In the genomic region with DNA sequence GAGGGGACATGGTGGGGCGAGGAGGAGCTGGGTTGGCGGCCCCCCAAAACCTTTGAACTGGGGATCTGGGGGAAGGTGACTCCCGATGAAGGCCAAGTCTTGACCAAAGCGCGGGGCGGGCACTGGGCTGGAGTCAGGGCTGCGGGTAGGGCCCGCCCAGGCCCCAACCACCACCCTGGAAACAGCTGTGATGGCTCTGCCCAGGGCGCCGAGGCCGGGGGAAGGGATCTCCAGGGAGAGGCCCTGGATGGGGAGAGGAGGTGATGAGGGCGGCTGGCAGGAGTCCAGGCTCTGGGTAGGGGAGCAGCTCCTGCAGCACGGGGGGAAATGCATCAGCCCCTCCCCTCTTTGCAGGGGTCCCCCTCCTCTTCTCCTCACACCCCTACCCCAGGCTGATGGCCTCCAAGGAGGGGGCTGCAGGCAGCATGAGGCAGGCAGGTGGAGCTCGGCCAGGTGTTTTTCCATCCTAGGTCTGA, we compare ENCODE assay signal across 1 cellular context.
TF ChIP-seq lines count a peak whose summit lies in the region.

No MANE protein-coding gene starts in this region.

TF ChIP-seq in HEK293, 187 proteins besides CTCF, POLR2A, EP300 and RAD21 (continued from another document):
- TF ChIP-seq ZNF112 (tag by site-specific recombination; IDR thresholded peaks at IDR 0.05) (no peak), ZNF792 (tag by site-specific recombination; IDR thresholded peaks at IDR 0.05) (no peak), ZNF274 (IDR thresholded peaks at IDR 0.05; ENCODE audit: low read length) (no peak), ZNF274 (tag by site-specific recombination; IDR thresholded peaks at IDR 0.05; ENCODE audit: borderline replicate concordance) (no peak), ZBTB48 (tag by site-specific recombination; IDR thresholded peaks at IDR 0.05) (no peak), ZNF660 (tag by site-specific recombination; IDR thresholded peaks at IDR 0.05) (no peak), ZXDB (tag by site-specific recombination; IDR thresholded peaks at IDR 0.05) (no peak), ZNF433 (tag by site-specific recombination; IDR thresholded peaks at IDR 0.05; ENCODE audit: low read depth) (no peak), ZIC2 (tag by site-specific recombination; IDR thresholded peaks at IDR 0.05) (peak; percentile 64), ZNF169 (tag by site-specific recombination; IDR thresholded peaks at IDR 0.05) (no peak), ZNF626 (tag by site-specific recombination; IDR thresholded peaks at IDR 0.05) (no peak), ZNF610 (tag by site-specific recombination; IDR thresholded peaks at IDR 0.05; ENCODE audit: borderline replicate concordance) (no peak), KLF1 (tag by site-specific recombination; IDR thresholded peaks at IDR 0.05) (0 out of 2 replicates have a peak, but pooled peaks have one; percentile 37), ZNF768 (tag by site-specific recombination; IDR thresholded peaks at IDR 0.05) (no peak), MZF1 (tag by site-specific recombination; IDR thresholded peaks at IDR 0.05; ENCODE audit: borderline replicate concordance) (no peak), SCRT2 (tag by site-specific recombination; IDR thresholded peaks at IDR 0.05) (no peak), ZNF473 (tag by site-specific recombination; IDR thresholded peaks at IDR 0.05) (no peak), ZNF184 (tag by site-specific recombination; IDR thresholded peaks at IDR 0.05) (no peak), ZNF600 (tag by site-specific recombination; IDR thresholded peaks at IDR 0.05) (0 out of 2 replicates have a peak, but pooled peaks have one; percentile 12), SP7 (tag by site-specific recombination; IDR thresholded peaks at IDR 0.05) (0 out of 2 replicates have a peak, but pooled peaks have one; percentile 12), ZNF266 (tag by site-specific recombination; IDR thresholded peaks at IDR 0.05; ENCODE audit: low read depth) (no peak), ZNF785 (tag by site-specific recombination; IDR thresholded peaks at IDR 0.05) (no peak), ZBTB20 (tag by site-specific recombination; IDR thresholded peaks at IDR 0.05) (peak; percentile 26; the same call in 1 of the 2 replicates), ZNF341 (tag by site-specific recombination; IDR thresholded peaks at IDR 0.05; ENCODE audit: low read depth) (no peak)
- TF ChIP-seq, protein P1, sequence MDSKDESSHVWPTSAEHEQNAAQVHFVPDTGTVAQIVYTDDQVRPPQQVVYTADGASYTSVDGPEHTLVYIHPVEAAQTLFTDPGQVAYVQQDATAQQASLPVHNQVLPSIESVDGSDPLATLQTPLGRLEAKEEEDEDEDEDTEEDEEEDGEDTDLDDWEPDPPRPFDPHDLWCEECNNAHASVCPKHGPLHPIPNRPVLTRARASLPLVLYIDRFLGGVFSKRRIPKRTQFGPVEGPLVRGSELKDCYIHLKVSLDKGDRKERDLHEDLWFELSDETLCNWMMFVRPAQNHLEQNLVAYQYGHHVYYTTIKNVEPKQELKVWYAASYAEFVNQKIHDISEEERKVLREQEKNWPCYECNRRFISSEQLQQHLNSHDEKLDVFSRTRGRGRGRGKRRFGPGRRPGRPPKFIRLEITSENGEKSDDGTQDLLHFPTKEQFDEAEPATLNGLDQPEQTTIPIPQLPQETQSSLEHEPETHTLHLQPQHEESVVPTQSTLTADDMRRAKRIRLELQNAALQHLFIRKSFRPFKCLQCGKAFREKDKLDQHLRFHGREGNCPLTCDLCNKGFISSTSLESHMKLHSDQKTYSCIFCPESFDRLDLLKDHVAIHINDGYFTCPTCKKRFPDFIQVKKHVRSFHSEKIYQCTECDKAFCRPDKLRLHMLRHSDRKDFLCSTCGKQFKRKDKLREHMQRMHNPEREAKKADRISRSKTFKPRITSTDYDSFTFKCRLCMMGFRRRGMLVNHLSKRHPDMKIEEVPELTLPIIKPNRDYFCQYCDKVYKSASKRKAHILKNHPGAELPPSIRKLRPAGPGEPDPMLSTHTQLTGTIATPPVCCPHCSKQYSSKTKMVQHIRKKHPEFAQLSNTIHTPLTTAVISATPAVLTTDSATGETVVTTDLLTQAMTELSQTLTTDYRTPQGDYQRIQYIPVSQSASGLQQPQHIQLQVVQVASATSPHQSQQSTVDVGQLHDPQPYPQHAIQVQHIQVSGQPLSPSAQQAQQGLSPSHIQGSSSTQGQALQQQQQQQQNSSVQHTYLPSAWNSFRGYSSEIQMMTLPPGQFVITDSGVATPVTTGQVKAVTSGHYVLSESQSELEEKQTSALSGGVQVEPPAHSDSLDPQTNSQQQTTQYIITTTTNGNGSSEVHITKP (tag by site-specific recombination; IDR thresholded peaks at IDR 0.05) = peak; percentile 78
- TF ChIP-seq, protein P2, sequence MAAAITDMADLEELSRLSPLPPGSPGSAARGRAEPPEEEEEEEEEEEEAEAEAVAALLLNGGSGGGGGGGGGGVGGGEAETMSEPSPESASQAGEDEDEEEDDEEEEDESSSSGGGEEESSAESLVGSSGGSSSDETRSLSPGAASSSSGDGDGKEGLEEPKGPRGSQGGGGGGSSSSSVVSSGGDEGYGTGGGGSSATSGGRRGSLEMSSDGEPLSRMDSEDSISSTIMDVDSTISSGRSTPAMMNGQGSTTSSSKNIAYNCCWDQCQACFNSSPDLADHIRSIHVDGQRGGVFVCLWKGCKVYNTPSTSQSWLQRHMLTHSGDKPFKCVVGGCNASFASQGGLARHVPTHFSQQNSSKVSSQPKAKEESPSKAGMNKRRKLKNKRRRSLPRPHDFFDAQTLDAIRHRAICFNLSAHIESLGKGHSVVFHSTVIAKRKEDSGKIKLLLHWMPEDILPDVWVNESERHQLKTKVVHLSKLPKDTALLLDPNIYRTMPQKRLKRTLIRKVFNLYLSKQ (tag by site-specific recombination; IDR thresholded peaks at IDR 0.05; ENCODE audit: borderline replicate concordance) = no peak
- TF ChIP-seq, protein P3, sequence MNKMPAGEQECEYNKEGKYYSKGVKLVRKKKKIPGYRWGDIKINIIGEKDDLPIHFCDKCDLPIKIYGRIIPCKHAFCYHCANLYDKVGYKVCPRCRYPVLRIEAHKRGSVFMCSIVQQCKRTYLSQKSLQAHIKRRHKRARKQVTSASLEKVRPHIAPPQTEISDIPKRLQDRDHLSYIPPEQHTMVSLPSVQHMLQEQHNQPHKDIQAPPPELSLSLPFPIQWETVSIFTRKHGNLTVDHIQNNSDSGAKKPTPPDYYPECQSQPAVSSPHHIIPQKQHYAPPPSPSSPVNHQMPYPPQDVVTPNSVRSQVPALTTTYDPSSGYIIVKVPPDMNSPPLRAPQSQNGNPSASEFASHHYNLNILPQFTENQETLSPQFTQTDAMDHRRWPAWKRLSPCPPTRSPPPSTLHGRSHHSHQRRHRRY (tag by site-specific recombination; IDR thresholded peaks at IDR 0.05) = no peak
- TF ChIP-seq, protein P4, sequence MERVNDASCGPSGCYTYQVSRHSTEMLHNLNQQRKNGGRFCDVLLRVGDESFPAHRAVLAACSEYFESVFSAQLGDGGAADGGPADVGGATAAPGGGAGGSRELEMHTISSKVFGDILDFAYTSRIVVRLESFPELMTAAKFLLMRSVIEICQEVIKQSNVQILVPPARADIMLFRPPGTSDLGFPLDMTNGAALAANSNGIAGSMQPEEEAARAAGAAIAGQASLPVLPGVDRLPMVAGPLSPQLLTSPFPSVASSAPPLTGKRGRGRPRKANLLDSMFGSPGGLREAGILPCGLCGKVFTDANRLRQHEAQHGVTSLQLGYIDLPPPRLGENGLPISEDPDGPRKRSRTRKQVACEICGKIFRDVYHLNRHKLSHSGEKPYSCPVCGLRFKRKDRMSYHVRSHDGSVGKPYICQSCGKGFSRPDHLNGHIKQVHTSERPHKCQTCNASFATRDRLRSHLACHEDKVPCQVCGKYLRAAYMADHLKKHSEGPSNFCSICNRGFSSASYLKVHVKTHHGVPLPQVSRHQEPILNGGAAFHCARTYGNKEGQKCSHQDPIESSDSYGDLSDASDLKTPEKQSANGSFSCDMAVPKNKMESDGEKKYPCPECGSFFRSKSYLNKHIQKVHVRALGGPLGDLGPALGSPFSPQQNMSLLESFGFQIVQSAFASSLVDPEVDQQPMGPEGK (tag by site-specific recombination; IDR thresholded peaks at IDR 0.05) = 0 out of 2 replicates have a peak, but pooled peaks have one; percentile 12
- TF ChIP-seq, protein P5, sequence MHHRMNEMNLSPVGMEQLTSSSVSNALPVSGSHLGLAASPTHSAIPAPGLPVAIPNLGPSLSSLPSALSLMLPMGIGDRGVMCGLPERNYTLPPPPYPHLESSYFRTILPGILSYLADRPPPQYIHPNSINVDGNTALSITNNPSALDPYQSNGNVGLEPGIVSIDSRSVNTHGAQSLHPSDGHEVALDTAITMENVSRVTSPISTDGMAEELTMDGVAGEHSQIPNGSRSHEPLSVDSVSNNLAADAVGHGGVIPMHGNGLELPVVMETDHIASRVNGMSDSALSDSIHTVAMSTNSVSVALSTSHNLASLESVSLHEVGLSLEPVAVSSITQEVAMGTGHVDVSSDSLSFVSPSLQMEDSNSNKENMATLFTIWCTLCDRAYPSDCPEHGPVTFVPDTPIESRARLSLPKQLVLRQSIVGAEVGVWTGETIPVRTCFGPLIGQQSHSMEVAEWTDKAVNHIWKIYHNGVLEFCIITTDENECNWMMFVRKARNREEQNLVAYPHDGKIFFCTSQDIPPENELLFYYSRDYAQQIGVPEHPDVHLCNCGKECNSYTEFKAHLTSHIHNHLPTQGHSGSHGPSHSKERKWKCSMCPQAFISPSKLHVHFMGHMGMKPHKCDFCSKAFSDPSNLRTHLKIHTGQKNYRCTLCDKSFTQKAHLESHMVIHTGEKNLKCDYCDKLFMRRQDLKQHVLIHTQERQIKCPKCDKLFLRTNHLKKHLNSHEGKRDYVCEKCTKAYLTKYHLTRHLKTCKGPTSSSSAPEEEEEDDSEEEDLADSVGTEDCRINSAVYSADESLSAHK (tag by site-specific recombination; IDR thresholded peaks at IDR 0.05) = no peak
- TF ChIP-seq, protein P6, sequence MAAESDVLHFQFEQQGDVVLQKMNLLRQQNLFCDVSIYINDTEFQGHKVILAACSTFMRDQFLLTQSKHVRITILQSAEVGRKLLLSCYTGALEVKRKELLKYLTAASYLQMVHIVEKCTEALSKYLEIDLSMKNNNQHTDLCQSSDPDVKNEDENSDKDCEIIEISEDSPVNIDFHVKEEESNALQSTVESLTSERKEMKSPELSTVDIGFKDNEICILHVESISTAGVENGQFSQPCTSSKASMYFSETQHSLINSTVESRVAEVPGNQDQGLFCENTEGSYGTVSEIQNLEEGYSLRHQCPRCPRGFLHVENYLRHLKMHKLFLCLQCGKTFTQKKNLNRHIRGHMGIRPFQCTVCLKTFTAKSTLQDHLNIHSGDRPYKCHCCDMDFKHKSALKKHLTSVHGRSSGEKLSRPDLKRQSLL (tag by site-specific recombination; IDR thresholded peaks at IDR 0.05) = no peak
- TF ChIP-seq, protein P7, sequence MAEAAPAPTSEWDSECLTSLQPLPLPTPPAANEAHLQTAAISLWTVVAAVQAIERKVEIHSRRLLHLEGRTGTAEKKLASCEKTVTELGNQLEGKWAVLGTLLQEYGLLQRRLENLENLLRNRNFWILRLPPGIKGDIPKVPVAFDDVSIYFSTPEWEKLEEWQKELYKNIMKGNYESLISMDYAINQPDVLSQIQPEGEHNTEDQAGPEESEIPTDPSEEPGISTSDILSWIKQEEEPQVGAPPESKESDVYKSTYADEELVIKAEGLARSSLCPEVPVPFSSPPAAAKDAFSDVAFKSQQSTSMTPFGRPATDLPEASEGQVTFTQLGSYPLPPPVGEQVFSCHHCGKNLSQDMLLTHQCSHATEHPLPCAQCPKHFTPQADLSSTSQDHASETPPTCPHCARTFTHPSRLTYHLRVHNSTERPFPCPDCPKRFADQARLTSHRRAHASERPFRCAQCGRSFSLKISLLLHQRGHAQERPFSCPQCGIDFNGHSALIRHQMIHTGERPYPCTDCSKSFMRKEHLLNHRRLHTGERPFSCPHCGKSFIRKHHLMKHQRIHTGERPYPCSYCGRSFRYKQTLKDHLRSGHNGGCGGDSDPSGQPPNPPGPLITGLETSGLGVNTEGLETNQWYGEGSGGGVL (tag by site-specific recombination; IDR thresholded peaks at IDR 0.05) = peak; percentile 67; the same call in 1 of the 2 replicates
- TF ChIP-seq, protein P8, sequence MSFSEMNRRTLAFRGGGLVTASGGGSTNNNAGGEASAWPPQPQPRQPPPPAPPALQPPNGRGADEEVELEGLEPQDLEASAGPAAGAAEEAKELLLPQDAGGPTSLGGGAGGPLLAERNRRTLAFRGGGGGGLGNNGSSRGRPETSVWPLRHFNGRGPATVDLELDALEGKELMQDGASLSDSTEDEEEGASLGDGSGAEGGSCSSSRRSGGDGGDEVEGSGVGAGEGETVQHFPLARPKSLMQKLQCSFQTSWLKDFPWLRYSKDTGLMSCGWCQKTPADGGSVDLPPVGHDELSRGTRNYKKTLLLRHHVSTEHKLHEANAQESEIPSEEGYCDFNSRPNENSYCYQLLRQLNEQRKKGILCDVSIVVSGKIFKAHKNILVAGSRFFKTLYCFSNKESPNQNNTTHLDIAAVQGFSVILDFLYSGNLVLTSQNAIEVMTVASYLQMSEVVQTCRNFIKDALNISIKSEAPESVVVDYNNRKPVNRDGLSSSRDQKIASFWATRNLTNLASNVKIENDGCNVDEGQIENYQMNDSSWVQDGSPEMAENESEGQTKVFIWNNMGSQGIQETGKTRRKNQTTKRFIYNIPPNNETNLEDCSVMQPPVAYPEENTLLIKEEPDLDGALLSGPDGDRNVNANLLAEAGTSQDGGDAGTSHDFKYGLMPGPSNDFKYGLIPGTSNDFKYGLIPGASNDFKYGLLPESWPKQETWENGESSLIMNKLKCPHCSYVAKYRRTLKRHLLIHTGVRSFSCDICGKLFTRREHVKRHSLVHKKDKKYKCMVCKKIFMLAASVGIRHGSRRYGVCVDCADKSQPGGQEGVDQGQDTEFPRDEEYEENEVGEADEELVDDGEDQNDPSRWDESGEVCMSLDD (tag by site-specific recombination; IDR thresholded peaks at IDR 0.05) = peak; percentile 61; the same call in 1 of the 2 replicates
